ENCODE assay signal across 1 cellular context in the genomic region with DNA sequence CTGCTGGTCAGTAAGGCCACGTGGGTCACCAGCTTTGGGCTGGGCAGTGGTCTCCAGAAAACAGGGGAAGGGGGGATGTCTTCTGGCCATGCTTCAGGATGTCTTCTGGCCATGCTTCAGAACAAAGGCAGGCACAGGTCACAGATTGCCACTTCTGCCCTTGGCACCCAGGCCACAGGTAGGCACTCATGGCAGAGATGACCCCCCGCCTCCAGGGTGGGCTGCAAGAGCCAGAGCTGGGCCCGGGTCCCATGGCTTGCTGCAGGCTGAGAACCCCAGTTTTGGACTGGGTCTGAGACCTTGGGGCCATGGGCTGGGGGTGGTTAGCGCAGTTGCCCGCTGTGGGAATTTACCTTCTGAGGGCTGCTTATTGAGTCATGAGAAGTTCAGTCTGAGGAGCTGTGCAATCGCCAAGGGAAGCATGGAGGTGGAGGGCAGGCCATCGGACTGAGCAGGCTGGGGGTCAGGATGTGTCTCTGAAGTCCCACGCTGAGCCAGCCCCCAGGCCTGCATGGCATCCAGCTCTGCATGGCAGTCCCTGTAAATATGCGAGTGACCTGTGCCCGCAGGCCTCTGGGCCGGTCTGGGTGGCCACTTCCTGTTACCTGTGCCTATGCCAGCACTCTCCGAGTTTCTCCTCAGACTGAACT.
TF ChIP-seq lines count a peak whose summit lies in the region.

No MANE protein-coding gene starts in this region.

TF ChIP-seq in GM23338, 12 proteins besides CTCF, POLR2A, EP300 and RAD21 (continued from another document):
- TF ChIP-seq, protein P1, sequence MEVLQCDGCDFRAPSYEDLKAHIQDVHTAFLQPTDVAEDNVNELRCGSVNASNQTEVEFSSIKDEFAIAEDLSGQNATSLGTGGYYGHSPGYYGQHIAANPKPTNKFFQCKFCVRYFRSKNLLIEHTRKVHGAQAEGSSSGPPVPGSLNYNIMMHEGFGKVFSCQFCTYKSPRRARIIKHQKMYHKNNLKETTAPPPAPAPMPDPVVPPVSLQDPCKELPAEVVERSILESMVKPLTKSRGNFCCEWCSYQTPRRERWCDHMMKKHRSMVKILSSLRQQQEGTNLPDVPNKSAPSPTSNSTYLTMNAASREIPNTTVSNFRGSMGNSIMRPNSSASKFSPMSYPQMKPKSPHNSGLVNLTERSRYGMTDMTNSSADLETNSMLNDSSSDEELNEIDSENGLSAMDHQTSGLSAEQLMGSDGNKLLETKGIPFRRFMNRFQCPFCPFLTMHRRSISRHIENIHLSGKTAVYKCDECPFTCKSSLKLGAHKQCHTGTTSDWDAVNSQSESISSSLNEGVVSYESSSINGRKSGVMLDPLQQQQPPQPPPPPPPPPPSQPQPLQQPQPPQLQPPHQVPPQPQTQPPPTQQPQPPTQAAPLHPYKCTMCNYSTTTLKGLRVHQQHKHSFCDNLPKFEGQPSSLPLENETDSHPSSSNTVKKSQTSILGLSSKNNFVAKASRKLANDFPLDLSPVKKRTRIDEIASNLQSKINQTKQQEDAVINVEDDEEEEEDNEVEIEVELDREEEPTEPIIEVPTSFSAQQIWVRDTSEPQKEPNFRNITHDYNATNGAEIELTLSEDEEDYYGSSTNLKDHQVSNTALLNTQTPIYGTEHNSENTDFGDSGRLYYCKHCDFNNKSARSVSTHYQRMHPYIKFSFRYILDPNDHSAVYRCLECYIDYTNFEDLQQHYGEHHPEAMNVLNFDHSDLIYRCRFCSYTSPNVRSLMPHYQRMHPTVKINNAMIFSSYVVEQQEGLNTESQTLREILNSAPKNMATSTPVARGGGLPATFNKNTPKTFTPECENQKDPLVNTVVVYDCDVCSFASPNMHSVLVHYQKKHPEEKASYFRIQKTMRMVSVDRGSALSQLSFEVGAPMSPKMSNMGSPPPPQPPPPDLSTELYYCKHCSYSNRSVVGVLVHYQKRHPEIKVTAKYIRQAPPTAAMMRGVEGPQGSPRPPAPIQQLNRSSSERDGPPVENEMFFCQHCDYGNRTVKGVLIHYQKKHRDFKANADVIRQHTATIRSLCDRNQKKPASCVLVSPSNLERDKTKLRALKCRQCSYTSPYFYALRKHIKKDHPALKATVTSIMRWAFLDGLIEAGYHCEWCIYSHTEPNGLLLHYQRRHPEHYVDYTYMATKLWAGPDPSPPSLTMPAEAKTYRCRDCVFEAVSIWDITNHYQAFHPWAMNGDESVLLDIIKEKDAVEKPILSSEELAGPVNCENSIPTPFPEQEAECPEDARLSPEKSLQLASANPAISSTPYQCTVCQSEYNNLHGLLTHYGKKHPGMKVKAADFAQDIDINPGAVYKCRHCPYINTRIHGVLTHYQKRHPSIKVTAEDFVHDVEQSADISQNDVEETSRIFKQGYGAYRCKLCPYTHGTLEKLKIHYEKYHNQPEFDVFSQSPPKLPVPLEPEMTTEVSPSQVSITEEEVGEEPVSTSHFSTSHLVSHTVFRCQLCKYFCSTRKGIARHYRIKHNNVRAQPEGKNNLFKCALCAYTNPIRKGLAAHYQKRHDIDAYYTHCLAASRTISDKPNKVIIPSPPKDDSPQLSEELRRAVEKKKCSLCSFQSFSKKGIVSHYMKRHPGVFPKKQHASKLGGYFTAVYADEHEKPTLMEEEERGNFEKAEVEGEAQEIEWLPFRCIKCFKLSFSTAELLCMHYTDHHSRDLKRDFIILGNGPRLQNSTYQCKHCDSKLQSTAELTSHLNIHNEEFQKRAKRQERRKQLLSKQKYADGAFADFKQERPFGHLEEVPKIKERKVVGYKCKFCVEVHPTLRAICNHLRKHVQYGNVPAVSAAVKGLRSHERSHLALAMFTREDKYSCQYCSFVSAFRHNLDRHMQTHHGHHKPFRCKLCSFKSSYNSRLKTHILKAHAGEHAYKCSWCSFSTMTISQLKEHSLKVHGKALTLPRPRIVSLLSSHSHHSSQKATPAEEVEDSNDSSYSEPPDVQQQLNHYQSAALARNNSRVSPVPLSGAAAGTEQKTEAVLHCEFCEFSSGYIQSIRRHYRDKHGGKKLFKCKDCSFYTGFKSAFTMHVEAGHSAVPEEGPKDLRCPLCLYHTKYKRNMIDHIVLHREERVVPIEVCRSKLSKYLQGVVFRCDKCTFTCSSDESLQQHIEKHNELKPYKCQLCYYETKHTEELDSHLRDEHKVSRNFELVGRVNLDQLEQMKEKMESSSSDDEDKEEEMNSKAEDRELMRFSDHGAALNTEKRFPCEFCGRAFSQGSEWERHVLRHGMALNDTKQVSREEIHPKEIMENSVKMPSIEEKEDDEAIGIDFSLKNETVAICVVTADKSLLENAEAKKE (CRISPR knock-in tag; IDR thresholded peaks at IDR 0.05), result no peak
- TF ChIP-seq NANOG (IDR thresholded peaks at IDR 0.05; ENCODE audit: borderline replicate concordance) (no peak), ZNF331 (CRISPR knock-in tag; IDR thresholded peaks at IDR 0.05; ENCODE audit: low read depth) (no peak), CREB1 (CRISPR knock-in tag; IDR thresholded peaks at IDR 0.05; ENCODE audit: low read depth) (no peak)
